15 cellular contexts compared by ENCODE assay signal in genomic region chr4:25563071-25563564, GRCh38.
DNase-seq lines count a peak whose midpoint lies in the region; ATAC-seq, FAIRE-seq and TF ChIP-seq lines count a peak whose summit lies in the region.
"Had no signal": no experiment of that assay in that cellular context is flagged by ENCODE, and none has a peak within 500 bp of the region (broad histone marks: within the 10 kb centered on the region; RNA-seq: fewer than 3 reads in every experiment).

No MANE protein-coding gene starts in this region.

- no peak overlapping the region for H2AFZ ChIP-seq in HepG2 (ENCODE audit: low read length)
- H2AFZ ChIP-seq: parathyroid adenoma had no signal

- H3K4me3 ChIP-seq in HepG2 (replicated peaks in 1 of 3; ENCODE audit: insufficient read depth in 1 of 3, low read depth in 2 of 3, low read length in 3 of 3) (no peak overlapping the region), right lobe of liver (no peak overlapping the region), epithelial cell of esophagus (ENCODE audit: low read length) (no peak overlapping the region), BE2C (ENCODE audit: low read depth, low read length) (no peak overlapping the region)
- H3K4me3 ChIP-seq: HAP-1, thoracic aorta had no signal

- TF ChIP-seq RAD21 in HepG2 (CRISPR knock-in tag; IDR thresholded peaks at IDR 0.05) = no peak

- CTCF ChIA-PET in HepG2 (lab: Yijun Ruan, JAX; ENCODE audit: low intra/inter-chr PET ratio, low total read pairs) = no interaction called here

- ATAC-seq in HepG2 (no peak), right lobe of liver (no peak), HG03280 (IDR thresholded peaks at IDR 0.05; ENCODE audit: unreplicated experiment) (no peak), GM19023 (IDR thresholded peaks at IDR 0.05; ENCODE audit: unreplicated experiment) (no peak)

- TF ChIP-seq EP300 in HepG2 (IDR thresholded peaks at IDR 0.05; ENCODE audit: low read depth in 2 of 2, low read length in 2 of 2) (no peak), HepG2 (CRISPR knock-in tag; IDR thresholded peaks at IDR 0.05; ENCODE audit: borderline replicate concordance) (no peak)

- no peaks in the 10 kb centered on the region for H3K79me2 ChIP-seq in HepG2 (ENCODE audit: insufficient read depth, low read length)
- H3K79me2 ChIP-seq: parathyroid adenoma had no signal

- H3K36me3 ChIP-seq in HepG2 (replicated peaks in 1 of 2; ENCODE audit: control insufficient read depth in 1 of 2, insufficient read depth in 2 of 2, low read length in 2 of 2) = no peaks in the 10 kb centered on the region
- no peaks in the 10 kb centered on the region for H3K36me3 ChIP-seq in right lobe of liver
- no peaks in the 10 kb centered on the region for H3K36me3 ChIP-seq in BE2C
- H3K36me3 ChIP-seq: HAP-1, thoracic aorta had no signal

- H3K27me3 ChIP-seq in HepG2 (ENCODE audit: control insufficient read depth in 1 of 2, insufficient read depth in 2 of 2, low read length in 2 of 2) (no peaks in the 10 kb centered on the region), right lobe of liver (no peaks in the 10 kb centered on the region), BE2C (no peaks in the 10 kb centered on the region)

- H3K4me2 ChIP-seq in HepG2 (ENCODE audit: low read depth, low read length) = no peak overlapping the region

- H3K9ac ChIP-seq in HepG2 (ENCODE audit: insufficient read depth, low read depth, low read length) = no peak overlapping the region
- H3K9ac ChIP-seq: parathyroid adenoma had no signal

- FAIRE-seq in HepG2 (lab: Jason Lieb, UNC) = no peak
- FAIRE-seq: GM12892 had no signal

- 35% methylated on average over 8 of the region's 8 CpGs for WGBS in HepG2 (ENCODE audit: low lambda C conversion rate)
- WGBS in right lobe of liver (ENCODE audit: insufficient coverage, low coverage, low lambda C conversion rate, missing lambda C conversion rate) = 60% methylated on average over 8 of the region's 8 CpGs

- DNase-seq in HepG2 (ENCODE audit: low spot score) (no peak), right lobe of liver (no peak), NCI-H2196 treated with DMSO at 0.1 percent for 48 hours (lab: John Stamatoyannopoulos, UW; ENCODE audit: unreplicated experiment) (peak; percentile 94), epithelial cell of esophagus (ENCODE audit: low read depth) (peak; percentile 40), activated T-cell treated with anti-CD3 and anti-CD28 coated beads for 4 hours (no peak), BE2C (no peak)
- DNase-seq: activated CD4-positive, alpha-beta T cell treated with anti-CD3 and anti-CD28 coated beads, Interleukin-2, amount 50 U/mL, for 1 hour; anterior cingulate cortex had no signal

- TF ChIP-seq POLR2A in HepG2 (IDR thresholded peaks at IDR 0.05; ENCODE audit: insufficient read depth in 1 of 2, low read depth in 2 of 2, low read length in 2 of 2) (no peak), right lobe of liver (IDR thresholded peaks at IDR 0.05) (no peak)

- H3K4me1 ChIP-seq in HepG2 (ENCODE audit: insufficient read depth, low read length) (peaks cover 15% of the 10 kb centered on the region), right lobe of liver (no peaks in the 10 kb centered on the region), BE2C (no peaks in the 10 kb centered on the region)
- H3K4me1 ChIP-seq: HAP-1, parathyroid adenoma had no signal

- no peak for TF ChIP-seq CTCF in HepG2 (CRISPR knock-in tag; IDR thresholded peaks at IDR 0.05)
- TF ChIP-seq CTCF in right lobe of liver (IDR thresholded peaks at IDR 0.05) = no peak
- TF ChIP-seq CTCF in epithelial cell of esophagus (IDR thresholded peaks at IDR 0.05; ENCODE audit: insufficient read depth, low read depth, low read length, missing control alignments) = no peak
- no peak for TF ChIP-seq CTCF in BE2C (IDR thresholded peaks at IDR 0.05; ENCODE audit: low read depth, low read length)

- H4K20me1 ChIP-seq in HepG2 (ENCODE audit: insufficient read depth, low read length) = no peaks in the 10 kb centered on the region

- BruUV-seq in HepG2 (replicated peaks; lab: Mats Ljungman, UMichigan) = no TSS peak

- H3K9me3 ChIP-seq in HepG2 (ENCODE audit: low read length) = no peaks in the 10 kb centered on the region
- H3K9me3 ChIP-seq in right lobe of liver = no peaks in the 10 kb centered on the region
- H3K9me3 ChIP-seq in BE2C = no peaks in the 10 kb centered on the region
- H3K9me3 ChIP-seq: HAP-1, thoracic aorta had no signal

- H3K27ac ChIP-seq in HepG2 (ENCODE audit: extremely low read length, insufficient read depth, low read length) (no peak overlapping the region), right lobe of liver (no peak overlapping the region)
- H3K27ac ChIP-seq: parathyroid adenoma, RWPE1, thoracic aorta had no signal

- intact Hi-C loops in HepG2 (cut with micrococcal nuclease; ENCODE audit: unreplicated experiment) = no loop called here
- intact Hi-C loops in right lobe of liver (cut with DNase I) = no loop called here

- POLR2A ChIA-PET in HepG2 (lab: Yijun Ruan, JAX) = no interaction called here

- in situ Hi-C loops in HepG2 (cut with HindIII; ENCODE audit: extremely low pct_ligation_motif_present, low pct_unique_long_range_greater_than_20kb) = no loop called here

TF ChIP-seq in HepG2, 621 proteins besides CTCF, POLR2A, EP300 and RAD21:
- TF ChIP-seq ZNF232 (CRISPR knock-in tag; IDR thresholded peaks at IDR 0.05; ENCODE audit: borderline replicate concordance) (no peak), ZNF552 (CRISPR knock-in tag; IDR thresholded peaks at IDR 0.05; ENCODE audit: borderline replicate concordance) (no peak), RXRA (CRISPR knock-in tag; IDR thresholded peaks at IDR 0.05) (no peak), SETDB1 (CRISPR knock-in tag; IDR thresholded peaks at IDR 0.05; ENCODE audit: borderline replicate concordance) (no peak), MNT (IDR thresholded peaks at IDR 0.05) (peak; percentile 51)
- TF ChIP-seq, protein P1, sequence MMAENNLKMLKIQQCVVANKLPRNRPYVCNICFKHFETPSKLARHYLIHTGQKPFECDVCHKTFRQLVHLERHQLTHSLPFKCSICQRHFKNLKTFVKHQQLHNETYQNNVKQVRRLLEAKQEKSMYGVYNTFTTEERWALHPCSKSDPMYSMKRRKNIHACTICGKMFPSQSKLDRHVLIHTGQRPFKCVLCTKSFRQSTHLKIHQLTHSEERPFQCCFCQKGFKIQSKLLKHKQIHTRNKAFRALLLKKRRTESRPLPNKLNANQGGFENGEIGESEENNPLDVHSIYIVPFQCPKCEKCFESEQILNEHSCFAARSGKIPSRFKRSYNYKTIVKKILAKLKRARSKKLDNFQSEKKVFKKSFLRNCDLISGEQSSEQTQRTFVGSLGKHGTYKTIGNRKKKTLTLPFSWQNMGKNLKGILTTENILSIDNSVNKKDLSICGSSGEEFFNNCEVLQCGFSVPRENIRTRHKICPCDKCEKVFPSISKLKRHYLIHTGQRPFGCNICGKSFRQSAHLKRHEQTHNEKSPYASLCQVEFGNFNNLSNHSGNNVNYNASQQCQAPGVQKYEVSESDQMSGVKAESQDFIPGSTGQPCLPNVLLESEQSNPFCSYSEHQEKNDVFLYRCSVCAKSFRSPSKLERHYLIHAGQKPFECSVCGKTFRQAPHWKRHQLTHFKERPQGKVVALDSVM (CRISPR knock-in tag; IDR thresholded peaks at IDR 0.05) = peak; percentile 79
- TF ChIP-seq, protein P2, sequence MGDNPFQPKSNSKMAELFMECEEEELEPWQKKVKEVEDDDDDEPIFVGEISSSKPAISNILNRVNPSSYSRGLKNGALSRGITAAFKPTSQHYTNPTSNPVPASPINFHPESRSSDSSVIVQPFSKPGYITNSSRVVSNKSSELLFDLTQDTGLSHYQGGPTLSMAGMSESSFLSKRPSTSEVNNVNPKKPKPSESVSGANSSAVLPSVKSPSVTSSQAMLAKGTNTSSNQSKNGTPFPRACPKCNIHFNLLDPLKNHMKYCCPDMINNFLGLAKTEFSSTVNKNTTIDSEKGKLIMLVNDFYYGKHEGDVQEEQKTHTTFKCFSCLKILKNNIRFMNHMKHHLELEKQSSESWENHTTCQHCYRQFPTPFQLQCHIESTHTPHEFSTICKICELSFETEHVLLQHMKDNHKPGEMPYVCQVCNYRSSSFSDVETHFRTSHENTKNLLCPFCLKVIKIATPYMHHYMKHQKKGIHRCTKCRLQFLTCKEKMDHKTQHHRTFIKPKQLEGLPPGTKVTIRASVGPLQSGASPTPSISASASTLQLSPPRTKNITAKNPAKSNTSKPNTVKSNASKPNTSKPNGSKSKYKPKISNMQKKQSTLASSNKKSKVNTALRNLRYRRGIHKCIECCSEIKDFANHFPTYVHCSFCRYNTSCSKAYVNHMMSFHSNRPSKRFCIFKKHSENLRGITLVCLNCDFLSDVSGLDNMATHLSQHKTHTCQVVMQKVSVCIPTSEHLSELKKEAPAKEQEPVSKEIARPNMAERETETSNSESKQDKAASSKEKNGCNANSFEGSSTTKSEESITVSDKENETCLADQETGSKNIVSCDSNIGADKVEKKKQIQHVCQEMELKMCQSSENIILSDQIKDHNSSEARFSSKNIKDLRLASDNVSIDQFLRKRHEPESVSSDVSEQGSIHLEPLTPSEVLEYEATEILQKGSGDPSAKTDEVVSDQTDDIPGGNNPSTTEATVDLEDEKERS (CRISPR knock-in tag; IDR thresholded peaks at IDR 0.05) = no peak

Comparison
In these comparisons a context has a peak if more than half of its experiments do, and no peak if none do; other contexts are left out.
1. DNase-seq: peak in NCI-H2196 treated with DMSO at 0.1 percent for 48 hours (single experiment) and epithelial cell of esophagus (single experiment); none in HepG2 (single experiment), right lobe of liver (0 of 3), activated T-cell treated with anti-CD3 and anti-CD28 coated beads for 4 hours (single experiment) and BE2C (single experiment).